ENCODE assay signal across 7 cellular contexts in genomic region chr11:131674051-131674755, GRCh38.
DNase-seq lines count a peak whose midpoint lies in the region; ATAC-seq and TF ChIP-seq lines count a peak whose summit lies in the region.

No MANE protein-coding gene starts in this region.

- WGBS in body of pancreas, 2 donors, result 21 to 26% methylated on average over 14 to 16 of the region's 16 CpGs

- no peaks in the 10 kb centered on the region for H3K36me3 ChIP-seq in OCI-LY7 (ENCODE audit: insufficient read depth, low read length)
- H3K36me3 ChIP-seq in body of pancreas (replicated peaks in 1 of 2; ENCODE audit: insufficient read depth in 1 of 2, low read depth in 2 of 2), result no peaks in the 10 kb centered on the region

- no peaks in the 10 kb centered on the region for H3K79me2 ChIP-seq in OCI-LY7 (ENCODE audit: insufficient read depth, low read depth, low read length)

- no peaks in the 10 kb centered on the region for H3K9me2 ChIP-seq in OCI-LY7 (ENCODE audit: insufficient read depth, low read length)

- H3K4me1 ChIP-seq in OCI-LY7 (ENCODE audit: insufficient read depth, low read length, poor library complexity, severe bottlenecking) (no peaks in the 10 kb centered on the region), body of pancreas (no peaks in the 10 kb centered on the region)

- H3K27ac ChIP-seq in OCI-LY7 (ENCODE audit: low read depth, low read length, poor library complexity, severe bottlenecking), result no peak overlapping the region
- H3K27ac ChIP-seq in body of pancreas, result no peak overlapping the region

- no peak overlapping the region for H2AFZ ChIP-seq in OCI-LY7 (ENCODE audit: low read length)

- TF ChIP-seq POLR2A in body of pancreas (IDR thresholded peaks at IDR 0.05), result no peak

- CTCF ChIA-PET in OCI-LY7 (lab: Charles Lee; ENCODE audit: unreplicated experiment), result interaction anchor here (0.6 to 1.0 kb wide), 4 partner anchors 121 to 610 kb away, joined by 3 read pairs; no protein-coding TSS in a partner anchor

- no TSS peak for BruUV-seq in OCI-LY7 (replicated peaks; lab: Mats Ljungman, UMichigan)

- intact Hi-C loops in OCI-LY7 (cut with micrococcal nuclease; ENCODE audit: unreplicated experiment), result loop anchor here (1.0 to 5.0 kb wide), 5 partner anchors 94 to 752 kb away; no protein-coding TSS in a partner anchor
- intact Hi-C loops in body of pancreas (cut with DNase I), result loop anchor here (5.0 to 10.0 kb wide), 2 partner anchors 607 to 749 kb away; no protein-coding TSS in a partner anchor

- H3K9me3 ChIP-seq in OCI-LY7 (ENCODE audit: low read length) (no peaks in the 10 kb centered on the region), body of pancreas (no peaks in the 10 kb centered on the region)

- DNase-seq in G401 (ENCODE audit: low spot score), result peak; percentile 85
- DNase-seq in OCI-LY7 (ENCODE audit: low spot score), result peak; percentile 44
- DNase-seq in body of pancreas, result peak; percentile 62 to 72 (median 70)
- DNase-seq in iPS-NIHi7 (ENCODE audit: extremely low spot score), result peak; percentile 75
- DNase-seq in stimulated activated CD4-positive, alpha-beta T cell treated with anti-CD3 and anti-CD28 coated beads, Interleukin-1b, Interleukin-23, amount 100 ng/mL, for 48 hours, result peak; percentile 59

- no peak overlapping the region for H3K4me3 ChIP-seq in OCI-LY7 (ENCODE audit: low read depth, low read length, poor library complexity, severe bottlenecking)
- H3K4me3 ChIP-seq in body of pancreas, result no peak overlapping the region

- ATAC-seq in GM19463 (IDR thresholded peaks at IDR 0.05; ENCODE audit: unreplicated experiment) (peak; percentile 79), HG03457 (IDR thresholded peaks at IDR 0.05; ENCODE audit: unreplicated experiment) (peak; percentile 55), body of pancreas (peak; percentile 81)

- in situ Hi-C loops in G401 (cut with HindIII; ENCODE audit: low sequenced_read_pairs), result no loop called here

- POLR2A ChIA-PET in OCI-LY7 (lab: Charles Lee), result interaction anchor here (1.3 kb wide), 1 partner anchor 609 kb away, joined by 4 read pairs; no protein-coding TSS in a partner anchor

- no peaks in the 10 kb centered on the region for H4K20me1 ChIP-seq in OCI-LY7 (ENCODE audit: insufficient read depth, low read length)

- H3K4me2 ChIP-seq in OCI-LY7 (ENCODE audit: low read length), result no peak overlapping the region

- TF ChIP-seq CTCF in OCI-LY7 (conservative IDR thresholded peaks at IDR 0.05; ENCODE audit: low read length) (peak; percentile 89), body of pancreas (IDR thresholded peaks at IDR 0.05) (peak; percentile 76 to 94 (median 88))

- no peaks in the 10 kb centered on the region for H3K27me3 ChIP-seq in body of pancreas
